1 cellular context compared by ENCODE assay signal in genomic region chr2:158676696-158677095, GRCh38.
TF ChIP-seq lines count a peak whose summit lies in the region.

No MANE protein-coding gene starts in this region.

TF ChIP-seq in WTC11, 78 proteins besides CTCF, POLR2A, EP300 and RAD21 (continued from another document):
- TF ChIP-seq ZNF281 (CRISPR knock-in tag; IDR thresholded peaks at IDR 0.05) (no peak), TP53 (CRISPR knock-in tag; IDR thresholded peaks at IDR 0.05) (no peak), ZNF138 (CRISPR knock-in tag; conservative IDR thresholded peaks at IDR 0.05) (no peak), HMGXB4 (CRISPR knock-in tag; IDR thresholded peaks at IDR 0.05) (no peak)
